8 cellular contexts compared by ENCODE assay signal in genomic region chr7:107501593-107501992, GRCh38. TPM values are rescaled to one million over a fixed set of nuclear protein-coding genes. Genes with fewer than 3 reads are reported as not detected.
DNase-seq lines count a peak whose midpoint lies in the region; ATAC-seq lines count a peak whose summit lies in the region.

No MANE protein-coding gene starts in this region.

- DNase-seq in stimulated activated CD4-positive, alpha-beta T cell treated with anti-CD3 and anti-CD28 coated beads, Interleukin-15, amount 100 ng/mL, for 24 hours = peak; percentile 27
- DNase-seq in stimulated activated CD4-positive, alpha-beta T cell treated with anti-CD3 and anti-CD28 coated beads, Interleukin-12 subunit alpha, Interleukin-12 subunit beta, amount 100 ng/mL, for 4 hours = no peak
- peak; percentile 34 for DNase-seq in NCI-H146 (lab: John Stamatoyannopoulos, UW)
- peak; percentile 9 for DNase-seq in astrocyte of the hippocampus (ENCODE audit: low read depth, low spot score)
- peak; percentile 59 to 75 for DNase-seq in lung microvascular endothelial cell (ENCODE audit: low read depth in 2 of 2)
- DNase-seq in NCI-H345 treated with DMSO at 0.1 percent for 48 hours (lab: John Stamatoyannopoulos, UW; ENCODE audit: unreplicated experiment) = no peak

- ATAC-seq in GM19035 (IDR thresholded peaks at IDR 0.05; ENCODE audit: unreplicated experiment) (no peak), HG02938 (IDR thresholded peaks at IDR 0.05; ENCODE audit: unreplicated experiment) (no peak)

RNA-seq across cellular contexts. Expression of gene GPR22, which starts 31.7 kb away (rescaled TPM):
- total RNA-seq in lung microvascular endothelial cell = not detected in 2 replicates

Comparison
In these comparisons a context has a peak if more than half of its experiments do, and no peak if none do; other contexts are left out.
1. DNase-seq: peak in stimulated activated CD4-positive, alpha-beta T cell treated with anti-CD3 and anti-CD28 coated beads, Interleukin-15, amount 100 ng/mL, for 24 hours (single experiment), NCI-H146 (single experiment), astrocyte of the hippocampus (single experiment) and lung microvascular endothelial cell (2 of 2); none in stimulated activated CD4-positive, alpha-beta T cell treated with anti-CD3 and anti-CD28 coated beads, Interleukin-12 subunit alpha, Interleukin-12 subunit beta, amount 100 ng/mL, for 4 hours (single experiment) and NCI-H345 treated with DMSO at 0.1 percent for 48 hours (single experiment).